In genomic region chr17:76682306-76682705, GRCh38 we compare ENCODE assay signal across 12 cellular contexts. TPM values are rescaled to one million over a fixed set of nuclear protein-coding genes. Genes with fewer than 3 reads are reported as not detected.
A peak's percentile ranks its signal among the peaks of the same experiment; 100 is the strongest.
DNase-seq lines count a peak whose midpoint lies in the region; ATAC-seq, FAIRE-seq and TF ChIP-seq lines count a peak whose summit lies in the region.
"Had no signal": no experiment of that assay in that cellular context is flagged by ENCODE, and none has a peak within 500 bp of the region (broad histone marks: within the 10 kb centered on the region; RNA-seq: fewer than 3 reads in every experiment).

No MANE protein-coding gene starts in this region.

- H3K4me1 ChIP-seq in BLaER1 treated with 17β-estradiol and CSF1 and Interleukin-3, amounts not matched to agents 10 nM and 100 nM, result peaks cover 64 to 94% (median 90%) of the 10 kb centered on the region in 10 experiments
- peaks cover 35% of the 10 kb centered on the region for H3K4me1 ChIP-seq in adipocyte (ENCODE audit: control insufficient read depth, insufficient read depth, low read length)
- H3K4me1 ChIP-seq in ovary (ENCODE audit: insufficient read depth), result peaks cover 19% of the 10 kb centered on the region
- peaks cover 14 to 25% of the 10 kb centered on the region in 2 donors for H3K4me1 ChIP-seq in naive thymus-derived CD4-positive, alpha-beta T cell (ENCODE audit: control insufficient read depth in 2 of 2, insufficient read depth in 2 of 2, low read length in 2 of 2)
- H3K4me1 ChIP-seq in ascending aorta, result peaks cover 0 to 8% of the 10 kb centered on the region in 2 donors
- H3K4me1 ChIP-seq in pancreas, result no peaks in the 10 kb centered on the region

- peak overlapping the region; percentile 78 to 99 (median 94) for H3K4me2 ChIP-seq in BLaER1 treated with 17β-estradiol and CSF1 and Interleukin-3, amounts not matched to agents 10 nM and 100 nM

- peak; percentile 47 for ATAC-seq in Right ventricle myocardium inferior
- no peak for ATAC-seq in naive thymus-derived CD4-positive, alpha-beta T cell
- ATAC-seq in pancreas, result no peak

- DNase-seq in adipocyte (ENCODE audit: low read depth) (no peak), Right ventricle myocardium inferior (ENCODE audit: missing footprints) (no peak), ovary (peak; percentile 68 to 83 (median 75)), MV-4-11 (lab: John Stamatoyannopoulos, UW) (no peak), ascending aorta (ENCODE audit: low spot score in 2 of 2) (no peak), pancreas (no peak)
- DNase-seq in naive thymus-derived CD4-positive, alpha-beta T cell, result no peak
- DNase-seq: stimulated activated CD4-positive, alpha-beta T cell treated with anti-CD3 and anti-CD28 coated beads, Interleukin-4, amount 100 ng/mL, for 4 hours; T-helper 2 cell had no signal

- peak overlapping the region; percentile 3 to 67 (median 40); a peak in 17 of 22 replicates for H3K9ac ChIP-seq in BLaER1 treated with 17β-estradiol and CSF1 and Interleukin-3, amounts not matched to agents 10 nM and 100 nM
- peak overlapping the region; percentile 63 for H3K9ac ChIP-seq in adipocyte (ENCODE audit: low read length)

- TF ChIP-seq POLR2A in ovary (IDR thresholded peaks at IDR 0.05), result no peak

- TF ChIP-seq CTCF in ovary (IDR thresholded peaks at IDR 0.05) (no peak), ascending aorta (IDR thresholded peaks at IDR 0.05) (no peak), pancreas (IDR thresholded peaks at IDR 0.05) (no peak)

- H3K27me3 Mint-ChIP-seq in naive thymus-derived CD4-positive, alpha-beta T cell, result peaks cover 0 to 6% (median 0%) of the 10 kb centered on the region in 5 donors

- H4K20me1 ChIP-seq in BLaER1 treated with 17β-estradiol and CSF1 and Interleukin-3, amounts not matched to agents 10 nM and 100 nM, result peaks cover 0 to 54% (median 15%) of the 10 kb centered on the region in 11 experiments; a peak in 15 of 22 replicates

- 12 to 38% (median 13%) methylated on average over 7 to 13 of the region's 13 CpGs for WGBS in ovary, 3 donors
- WGBS in pancreas, 2 donors, result 85 to 91% methylated on average over 13 of the region's 13 CpGs

- H3K4me3 Mint-ChIP-seq in naive thymus-derived CD4-positive, alpha-beta T cell, result peak overlapping the region in 1 of 10 donors; percentile 40

- no peak for FAIRE-seq in pancreas (lab: Jason Lieb, UNC)

- H3K27me3 ChIP-seq in BLaER1 treated with 17β-estradiol and CSF1 and Interleukin-3, amounts not matched to agents 10 nM and 100 nM, result peaks cover 0 to 14% (median 0%) of the 10 kb centered on the region in 11 experiments; a peak in 2 of 22 replicates
- H3K27me3 ChIP-seq in adipocyte (replicated peaks; ENCODE audit: control insufficient read depth, insufficient read depth, low read length) (no peaks in the 10 kb centered on the region), ovary (no peaks in the 10 kb centered on the region), ascending aorta (no peaks in the 10 kb centered on the region), pancreas (no peaks in the 10 kb centered on the region)
- no peaks in the 10 kb centered on the region for H3K27me3 ChIP-seq in naive thymus-derived CD4-positive, alpha-beta T cell (ENCODE audit: control insufficient read depth in 2 of 2, insufficient read depth in 2 of 2, low read length in 2 of 2)
- H3K27me3 ChIP-seq: BE2C had no signal

- no peaks in the 10 kb centered on the region for H3K36me3 Mint-ChIP-seq in naive thymus-derived CD4-positive, alpha-beta T cell

- H3K27ac Mint-ChIP-seq in naive thymus-derived CD4-positive, alpha-beta T cell, result no peak overlapping the region

- intact Hi-C loops in Right ventricle myocardium inferior (cut with DNase I) (no loop called here), ovary (cut with DNase I) (loop anchor here in 1 of 4 donors (10.0 kb wide), 1 partner anchor 158 kb away; no protein-coding TSS in a partner anchor), ascending aorta (cut with DNase I) (no loop called here), pancreas (cut with DNase I) (no loop called here)
- intact Hi-C loops in naive thymus-derived CD4-positive, alpha-beta T cell (cut with micrococcal nuclease), result no loop called here

- no peaks in the 10 kb centered on the region for H3K9me3 Mint-ChIP-seq in naive thymus-derived CD4-positive, alpha-beta T cell

- peak overlapping the region in 4 of 10 experiments; percentile 11 to 21 (median 15); a peak in 6 of 20 replicates for H3K4me3 ChIP-seq in BLaER1 treated with 17β-estradiol and CSF1 and Interleukin-3, amounts not matched to agents 10 nM and 100 nM
- H3K4me3 ChIP-seq in adipocyte (ENCODE audit: low read length) (no peak overlapping the region), ovary (no peak overlapping the region), ascending aorta (no peak overlapping the region), pancreas (no peak overlapping the region)
- no peak overlapping the region for H3K4me3 ChIP-seq in naive thymus-derived CD4-positive, alpha-beta T cell (ENCODE audit: low read length)
- H3K4me3 ChIP-seq: coronary artery had no signal

- H3K9me3 ChIP-seq in BLaER1 treated with 17β-estradiol and CSF1 and Interleukin-3, amounts not matched to agents 10 nM and 100 nM (replicated peaks in 1 of 11), result no peaks in the 10 kb centered on the region
- H3K9me3 ChIP-seq in adipocyte (ENCODE audit: control insufficient read depth, low read length) (no peaks in the 10 kb centered on the region), ovary (no peaks in the 10 kb centered on the region), ascending aorta (no peaks in the 10 kb centered on the region), pancreas (no peaks in the 10 kb centered on the region)
- no peaks in the 10 kb centered on the region for H3K9me3 ChIP-seq in naive thymus-derived CD4-positive, alpha-beta T cell (ENCODE audit: control insufficient read depth in 2 of 3, low read length in 3 of 3)
- H3K9me3 ChIP-seq: BE2C had no signal

- no peak for TF ChIP-seq EP300 in ovary (IDR thresholded peaks at IDR 0.05)

- CTCF ChIA-PET in naive thymus-derived CD4-positive, alpha-beta T cell (lab: Charles Lee), result interaction anchor here (0.6 to 3.2 kb wide), 12 partner anchors 24 to 1553 kb away, joined by 3 to 27 read pairs (median 4); no protein-coding TSS in a partner anchor

- H3K27ac ChIP-seq in BLaER1 treated with 17β-estradiol and CSF1 and Interleukin-3, amounts not matched to agents 10 nM and 100 nM, result peak overlapping the region in 9 of 11 experiments; percentile 10 to 56 (median 37); a peak in 15 of 22 replicates
- H3K27ac ChIP-seq in ovary (peak overlapping the region; percentile 57 to 59), ascending aorta (peak overlapping the region in 1 of 2 donors; percentile 1), pancreas (no peak overlapping the region)
- no peak overlapping the region for H3K27ac ChIP-seq in naive thymus-derived CD4-positive, alpha-beta T cell (ENCODE audit: low read depth, low read length)

- H3K4me1 Mint-ChIP-seq in naive thymus-derived CD4-positive, alpha-beta T cell, result peaks cover 0 to 12% (median 5%) of the 10 kb centered on the region in 7 donors

- POLR2A ChIA-PET in naive thymus-derived CD4-positive, alpha-beta T cell (lab: Charles Lee), result interaction anchor here (1.5 kb wide), 1 partner anchor 124 kb away, joined by 6 read pairs; no protein-coding TSS in a partner anchor

- peaks cover 0 to 7% (median 0%) of the 10 kb centered on the region in 11 experiments; a peak in 2 of 22 replicates for H3K36me3 ChIP-seq in BLaER1 treated with 17β-estradiol and CSF1 and Interleukin-3, amounts not matched to agents 10 nM and 100 nM
- H3K36me3 ChIP-seq in adipocyte (ENCODE audit: control insufficient read depth, insufficient read depth, low read length, severe bottlenecking) (peaks cover 49% of the 10 kb centered on the region), ovary (no peaks in the 10 kb centered on the region), ascending aorta (peaks cover 39 to 69% of the 10 kb centered on the region in 2 donors), pancreas (no peaks in the 10 kb centered on the region)
- H3K36me3 ChIP-seq in naive thymus-derived CD4-positive, alpha-beta T cell (ENCODE audit: control insufficient read depth in 2 of 3, insufficient read depth in 3 of 3, low read length in 3 of 3), result no peaks in the 10 kb centered on the region

RNA-seq across cellular contexts. Expression of gene MXRA7, which starts 28.5 kb away (rescaled TPM):
- total RNA-seq in Right ventricle myocardium inferior (375 TPM), ovary (100 to 1,000 TPM; 107 to 210 (median 181) TPM), ascending aorta (122 TPM), pancreas (100 to 1,000 TPM in 1 of 6 donors, 10 to 100 TPM in 5; 32.0 to 102 (median 43.7) TPM)
- polyA plus RNA-seq in ovary (100 to 1,000 TPM; 199 to 759 TPM), pancreas (100 to 1,000 TPM in 1 of 2 donors, 10 to 100 TPM in 1; 38.9 to 137 TPM)
- total RNA-seq in naive thymus-derived CD4-positive, alpha-beta T cell, result 1 to 10 TPM; 2.1 to 7.5 (median 2.8) TPM
- polyA plus RNA-seq in naive thymus-derived CD4-positive, alpha-beta T cell, result 1 to 10 TPM; 1.8 to 2.7 TPM

RNA-seq across cellular contexts. Expression of gene ST6GALNAC1, which starts 38.7 kb away (rescaled TPM):
- total RNA-seq in Right ventricle myocardium inferior, result 6.1 TPM
- 10 to 100 TPM in 1 of 7 donors, 1 to 10 TPM in 4, under 1 TPM in 2; 0.73 to 10.5 (median 3.7) TPM for total RNA-seq in ovary
- polyA plus RNA-seq in ovary, result 1 to 10 TPM; 3.6 to 6.1 TPM
- total RNA-seq in naive thymus-derived CD4-positive, alpha-beta T cell, result 1 to 10 TPM; 1.4 to 5.8 (median 2.0) TPM
- 10 to 100 TPM; 10.3 to 20.7 TPM for polyA plus RNA-seq in naive thymus-derived CD4-positive, alpha-beta T cell
- total RNA-seq in ascending aorta, result 3.4 TPM
- total RNA-seq in pancreas, result 1 to 10 TPM in 3 of 6 donors, under 1 TPM in 3; 0.35 to 4.9 (median 1.3) TPM
- polyA plus RNA-seq in pancreas, result 1 to 10 TPM in 1 of 2 donors, under 1 TPM in 1; 0.34 to 1.5 TPM

RNA-seq across cellular contexts. Expression of gene JMJD6, which starts 44.1 kb away (rescaled TPM):
- total RNA-seq in Right ventricle myocardium inferior (62.8 TPM), ovary (10 to 100 TPM; 20.1 to 49.8 (median 38.1) TPM), ascending aorta (29.4 TPM), pancreas (10 to 100 TPM; 12.4 to 18.2 (median 15.1) TPM)
- polyA plus RNA-seq in ovary (10 to 100 TPM; 19.5 to 28.2 TPM), pancreas (10 to 100 TPM; 30.3 to 54.0 TPM)
- total RNA-seq in naive thymus-derived CD4-positive, alpha-beta T cell, result 100 to 1,000 TPM in 2 of 5 experiments, 10 to 100 TPM in 3; 39.9 to 132 (median 58.3) TPM
- polyA plus RNA-seq in naive thymus-derived CD4-positive, alpha-beta T cell, result 10 to 100 TPM; 18.5 to 44.3 TPM

RNA-seq across cellular contexts. Expression of gene METTL23, which starts 44.3 kb away (rescaled TPM):
- total RNA-seq in Right ventricle myocardium inferior (17.3 TPM), ovary (10 to 100 TPM; 20.9 to 36.6 (median 31.8) TPM), ascending aorta (31.2 TPM), pancreas (10 to 100 TPM; 14.4 to 23.4 (median 19.9) TPM)
- polyA plus RNA-seq in ovary (10 to 100 TPM; 37.9 to 47.4 TPM), pancreas (10 to 100 TPM; 23.2 to 34.1 TPM)
- 10 to 100 TPM; 39.6 to 74.0 (median 44.2) TPM for total RNA-seq in naive thymus-derived CD4-positive, alpha-beta T cell
- polyA plus RNA-seq in naive thymus-derived CD4-positive, alpha-beta T cell, result 100 to 1,000 TPM; 147 to 152 TPM

RNA-seq across cellular contexts. Expression of gene SRSF2, which starts 54.8 kb away (rescaled TPM):
- 74.0 TPM for total RNA-seq in Right ventricle myocardium inferior
- total RNA-seq in ovary, result 100 to 1,000 TPM; 149 to 245 (median 174) TPM
- 100 to 1,000 TPM; 126 to 152 TPM for polyA plus RNA-seq in ovary
- total RNA-seq in naive thymus-derived CD4-positive, alpha-beta T cell, result 100 to 1,000 TPM; 327 to 363 (median 351) TPM
- 100 to 1,000 TPM; 104 to 126 TPM for polyA plus RNA-seq in naive thymus-derived CD4-positive, alpha-beta T cell
- 429 TPM for total RNA-seq in ascending aorta
- 10 to 100 TPM; 41.6 to 87.0 (median 62.1) TPM for total RNA-seq in pancreas
- 100 to 1,000 TPM in 1 of 2 donors, 10 to 100 TPM in 1; 74.5 to 144 TPM for polyA plus RNA-seq in pancreas

Comparison
In these comparisons a context has a peak if more than half of its experiments do, and no peak if none do; other contexts are left out.
1. H3K27ac ChIP-seq: peak in BLaER1 treated with 17β-estradiol and CSF1 and Interleukin-3, amounts not matched to agents 10 nM and 100 nM (9 of 11) and ovary (2 of 2); none in naive thymus-derived CD4-positive, alpha-beta T cell (single experiment) and pancreas (0 of 4).
2. DNase-seq: peak in ovary (5 of 5); none in adipocyte (single experiment), Right ventricle myocardium inferior (single experiment), MV-4-11 (single experiment), naive thymus-derived CD4-positive, alpha-beta T cell (0 of 9), ascending aorta (0 of 2) and pancreas (0 of 6).